In the genomic region with DNA sequence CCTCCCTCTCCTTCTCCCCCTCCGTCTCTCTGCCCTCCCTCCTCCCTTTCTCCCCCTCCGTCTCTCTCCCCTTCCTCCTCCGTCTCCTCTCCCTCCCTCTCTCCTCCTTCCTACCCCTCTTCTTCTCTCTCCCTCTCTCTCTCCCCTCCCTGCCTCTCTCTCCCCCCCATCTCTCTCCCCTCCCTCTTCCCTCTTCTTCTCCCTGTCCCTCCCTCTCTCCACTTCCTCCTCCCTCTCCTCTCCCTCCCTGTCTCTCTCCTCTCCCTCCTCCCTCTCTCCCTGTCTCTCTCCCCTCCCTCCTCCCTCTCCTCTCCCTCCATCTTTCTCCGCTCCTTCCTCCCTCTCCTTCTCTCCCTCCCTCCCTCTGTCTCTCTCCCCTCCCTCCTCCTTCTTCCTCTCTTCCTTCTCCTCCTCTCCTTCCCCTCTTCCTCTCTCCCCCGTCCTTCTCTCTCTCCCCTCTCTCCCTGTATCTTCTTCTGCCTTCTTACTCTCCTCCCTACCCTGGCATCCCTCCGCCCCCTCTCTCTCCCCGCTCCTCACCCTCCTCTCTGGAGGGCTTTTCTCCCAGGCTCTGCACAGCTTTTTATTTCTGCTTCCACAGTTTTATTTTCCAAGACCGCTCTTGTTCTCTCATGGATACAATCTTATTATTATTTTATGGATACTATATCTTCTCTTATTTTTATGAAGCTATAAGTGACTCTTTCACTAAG, we compare ENCODE assay signal across 1 cellular context.
TF ChIP-seq lines count a peak whose summit lies in the region.

No MANE protein-coding gene starts in this region.

TF ChIP-seq in GM23338, 12 proteins besides CTCF, POLR2A, EP300 and RAD21 (continued from another document):
- no peak for TF ChIP-seq ZNF331 (CRISPR knock-in tag; IDR thresholded peaks at IDR 0.05; ENCODE audit: low read depth)
- TF ChIP-seq STAT1 (IDR thresholded peaks at IDR 0.05; ENCODE audit: unreplicated experiment) = no peak
- no peak for TF ChIP-seq ZNF114 (CRISPR knock-in tag; IDR thresholded peaks at IDR 0.05)
- TF ChIP-seq POLR2AphosphoS5 (IDR thresholded peaks at IDR 0.05; ENCODE audit: low read depth) = no peak
